Comparison of ENCODE assay signal across 1 cellular context in the genomic region with DNA sequence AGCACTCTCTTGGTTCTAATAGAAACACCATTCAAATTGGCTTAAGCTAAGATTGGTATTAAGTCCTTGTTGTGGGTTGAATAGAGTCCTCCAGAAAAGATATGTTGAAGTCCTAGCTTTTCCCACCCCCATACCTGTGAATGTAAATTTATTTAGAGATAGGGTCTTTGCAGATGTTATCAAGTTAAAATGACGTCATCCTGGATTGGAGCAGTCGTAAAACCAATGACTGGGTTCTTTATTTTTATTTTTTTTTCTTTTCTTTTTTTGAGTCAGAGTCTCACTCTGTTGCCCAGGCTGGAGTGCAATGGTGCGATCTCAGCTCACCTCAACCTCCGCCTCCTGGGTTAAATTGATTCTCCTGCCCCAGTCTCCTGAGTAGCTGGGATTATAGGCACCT.
TF ChIP-seq lines count a peak whose summit lies in the region.

No MANE protein-coding gene starts in this region.

TF ChIP-seq in GM12878, 131 proteins besides CTCF, POLR2A, EP300 and RAD21:
- TF ChIP-seq, protein P1, sequence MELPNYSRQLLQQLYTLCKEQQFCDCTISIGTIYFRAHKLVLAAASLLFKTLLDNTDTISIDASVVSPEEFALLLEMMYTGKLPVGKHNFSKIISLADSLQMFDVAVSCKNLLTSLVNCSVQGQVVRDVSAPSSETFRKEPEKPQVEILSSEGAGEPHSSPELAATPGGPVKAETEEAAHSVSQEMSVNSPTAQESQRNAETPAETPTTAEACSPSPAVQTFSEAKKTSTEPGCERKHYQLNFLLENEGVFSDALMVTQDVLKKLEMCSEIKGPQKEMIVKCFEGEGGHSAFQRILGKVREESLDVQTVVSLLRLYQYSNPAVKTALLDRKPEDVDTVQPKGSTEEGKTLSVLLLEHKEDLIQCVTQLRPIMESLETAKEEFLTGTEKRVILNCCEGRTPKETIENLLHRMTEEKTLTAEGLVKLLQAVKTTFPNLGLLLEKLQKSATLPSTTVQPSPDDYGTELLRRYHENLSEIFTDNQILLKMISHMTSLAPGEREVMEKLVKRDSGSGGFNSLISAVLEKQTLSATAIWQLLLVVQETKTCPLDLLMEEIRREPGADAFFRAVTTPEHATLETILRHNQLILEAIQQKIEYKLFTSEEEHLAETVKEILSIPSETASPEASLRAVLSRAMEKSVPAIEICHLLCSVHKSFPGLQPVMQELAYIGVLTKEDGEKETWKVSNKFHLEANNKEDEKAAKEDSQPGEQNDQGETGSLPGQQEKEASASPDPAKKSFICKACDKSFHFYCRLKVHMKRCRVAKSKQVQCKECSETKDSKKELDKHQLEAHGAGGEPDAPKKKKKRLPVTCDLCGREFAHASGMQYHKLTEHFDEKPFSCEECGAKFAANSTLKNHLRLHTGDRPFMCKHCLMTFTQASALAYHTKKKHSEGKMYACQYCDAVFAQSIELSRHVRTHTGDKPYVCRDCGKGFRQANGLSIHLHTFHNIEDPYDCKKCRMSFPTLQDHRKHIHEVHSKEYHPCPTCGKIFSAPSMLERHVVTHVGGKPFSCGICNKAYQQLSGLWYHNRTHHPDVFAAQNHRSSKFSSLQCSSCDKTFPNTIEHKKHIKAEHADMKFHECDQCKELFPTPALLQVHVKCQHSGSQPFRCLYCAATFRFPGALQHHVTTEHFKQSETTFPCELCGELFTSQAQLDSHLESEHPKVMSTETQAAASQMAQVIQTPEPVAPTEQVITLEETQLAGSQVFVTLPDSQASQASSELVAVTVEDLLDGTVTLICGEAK (IDR thresholded peaks at IDR 0.05; ENCODE audit: borderline replicate concordance), result no peak
- TF ChIP-seq KLF5 (IDR thresholded peaks at IDR 0.05; ENCODE audit: partially characterized antibody) (no peak), ATF7 (IDR thresholded peaks at IDR 0.05; ENCODE audit: low read depth) (peak; percentile 67)
- TF ChIP-seq, protein P2, sequence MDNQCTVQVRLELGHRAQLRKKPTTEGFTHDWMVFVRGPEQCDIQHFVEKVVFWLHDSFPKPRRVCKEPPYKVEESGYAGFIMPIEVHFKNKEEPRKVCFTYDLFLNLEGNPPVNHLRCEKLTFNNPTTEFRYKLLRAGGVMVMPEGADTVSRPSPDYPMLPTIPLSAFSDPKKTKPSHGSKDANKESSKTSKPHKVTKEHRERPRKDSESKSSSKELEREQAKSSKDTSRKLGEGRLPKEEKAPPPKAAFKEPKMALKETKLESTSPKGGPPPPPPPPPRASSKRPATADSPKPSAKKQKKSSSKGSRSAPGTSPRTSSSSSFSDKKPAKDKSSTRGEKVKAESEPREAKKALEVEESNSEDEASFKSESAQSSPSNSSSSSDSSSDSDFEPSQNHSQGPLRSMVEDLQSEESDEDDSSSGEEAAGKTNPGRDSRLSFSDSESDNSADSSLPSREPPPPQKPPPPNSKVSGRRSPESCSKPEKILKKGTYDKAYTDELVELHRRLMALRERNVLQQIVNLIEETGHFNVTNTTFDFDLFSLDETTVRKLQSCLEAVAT (IDR thresholded peaks at IDR 0.05), result no peak
TF ChIP-seq in GM12878: peak in this region for 1.
